In genomic region chr22:45578524-45579147, GRCh38 we compare ENCODE assay signal across 3 cellular contexts.
"Had no signal": no experiment of that assay in that cellular context is flagged by ENCODE, and none has a peak within 500 bp of the region (broad histone marks: within the 10 kb centered on the region; RNA-seq: fewer than 3 reads in every experiment).

No MANE protein-coding gene starts in this region.

- H3K4me1 ChIP-seq: Peyer's patch had no signal

- H3K27me3 ChIP-seq: Peyer's patch, SJSA1 had no signal

- H3K36me3 ChIP-seq: Peyer's patch had no signal

- H3K4me3 ChIP-seq: Peyer's patch, SJSA1 had no signal

- H3K9me3 ChIP-seq: Peyer's patch, SJSA1 had no signal

- H3K27ac ChIP-seq: Peyer's patch, SJSA1 had no signal

- DNase-seq: activated gamma-delta T cell had no signal
